Comparison of ENCODE assay signal across 12 cellular contexts in genomic region chr6:137681445-137682009, GRCh38.
"Had no signal": no experiment of that assay in that cellular context is flagged by ENCODE, and none has a peak within 500 bp of the region (broad histone marks: within the 10 kb centered on the region; RNA-seq: fewer than 3 reads in every experiment).

No MANE protein-coding gene starts in this region.

- DNase-seq: amniotic stem cell, heart right ventricle, left colon, lower lobe of right lung, ovary, spleen, stomach, testis, upper lobe of left lung had no signal

- H3K4me1 ChIP-seq: gastroesophageal sphincter, stomach, testis had no signal

- ATAC-seq: gastroesophageal sphincter, heart right ventricle, left colon, sciatic nerve had no signal

- H3K4me3 ChIP-seq: gastroesophageal sphincter, heart right ventricle, lower lobe of right lung, ovary, stomach, testis, upper lobe of left lung had no signal

- H3K36me3 ChIP-seq: gastroesophageal sphincter, heart right ventricle, lower lobe of right lung, ovary, spleen, stomach, upper lobe of left lung had no signal

- H3K4me3 Mint-ChIP-seq: mesothelial cell of epicardium had no signal

- H3K27ac ChIP-seq: gastroesophageal sphincter, heart right ventricle, lower lobe of right lung, ovary, spleen, stomach, testis, upper lobe of left lung had no signal

- H3K27me3 ChIP-seq: gastroesophageal sphincter, heart right ventricle, ovary, spleen, stomach, testis, upper lobe of left lung had no signal

- H3K9me3 ChIP-seq: gastroesophageal sphincter, lower lobe of right lung, ovary, stomach, testis, upper lobe of left lung had no signal
